In the genomic region with DNA sequence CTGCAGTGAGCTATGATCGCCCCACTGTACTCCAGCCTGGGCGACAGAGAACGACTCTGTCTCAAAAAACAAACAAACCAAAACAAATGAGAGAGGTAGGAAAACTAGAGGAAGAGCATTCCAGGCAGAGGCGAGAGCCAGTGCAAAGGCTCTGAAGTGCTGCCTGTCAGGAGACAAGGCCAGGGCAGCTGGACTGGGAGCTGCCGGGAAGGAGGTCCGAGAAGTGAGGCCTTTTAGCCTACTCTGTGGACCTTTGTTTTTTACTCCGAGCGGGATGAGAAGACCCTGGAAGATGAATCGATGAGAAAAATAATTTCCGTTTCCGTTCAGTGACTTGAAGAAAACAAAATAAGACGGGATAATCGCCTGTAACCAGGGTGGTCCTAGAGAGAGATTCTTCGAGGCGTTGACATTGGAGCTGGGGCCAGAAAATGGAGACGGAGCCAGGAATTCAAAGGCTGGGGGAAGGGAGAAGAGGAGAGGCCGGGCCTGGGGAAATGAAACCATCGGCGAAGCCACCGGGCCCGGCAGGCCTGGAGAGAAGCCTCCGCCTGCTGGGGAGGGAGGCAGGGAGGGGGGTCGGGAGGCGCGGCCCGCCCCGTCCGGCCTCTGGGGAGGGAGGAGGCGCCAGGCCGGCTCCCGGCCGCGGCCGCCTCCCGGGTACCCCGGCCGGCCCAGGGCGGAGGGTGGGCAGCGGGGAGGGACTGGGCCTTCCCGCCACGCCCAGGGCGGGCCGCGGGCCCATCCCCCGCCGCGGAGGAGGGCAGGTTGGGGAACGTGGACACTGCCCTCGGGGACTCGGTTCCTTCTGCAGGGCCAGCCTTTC, we compare ENCODE assay signal across 1 cellular context.
TF ChIP-seq lines count a peak whose summit lies in the region.

No MANE protein-coding gene starts in this region.

TF ChIP-seq in HEK293, 187 proteins besides CTCF, POLR2A, EP300 and RAD21 (continued from another document and continues in another):
- TF ChIP-seq, protein P1, sequence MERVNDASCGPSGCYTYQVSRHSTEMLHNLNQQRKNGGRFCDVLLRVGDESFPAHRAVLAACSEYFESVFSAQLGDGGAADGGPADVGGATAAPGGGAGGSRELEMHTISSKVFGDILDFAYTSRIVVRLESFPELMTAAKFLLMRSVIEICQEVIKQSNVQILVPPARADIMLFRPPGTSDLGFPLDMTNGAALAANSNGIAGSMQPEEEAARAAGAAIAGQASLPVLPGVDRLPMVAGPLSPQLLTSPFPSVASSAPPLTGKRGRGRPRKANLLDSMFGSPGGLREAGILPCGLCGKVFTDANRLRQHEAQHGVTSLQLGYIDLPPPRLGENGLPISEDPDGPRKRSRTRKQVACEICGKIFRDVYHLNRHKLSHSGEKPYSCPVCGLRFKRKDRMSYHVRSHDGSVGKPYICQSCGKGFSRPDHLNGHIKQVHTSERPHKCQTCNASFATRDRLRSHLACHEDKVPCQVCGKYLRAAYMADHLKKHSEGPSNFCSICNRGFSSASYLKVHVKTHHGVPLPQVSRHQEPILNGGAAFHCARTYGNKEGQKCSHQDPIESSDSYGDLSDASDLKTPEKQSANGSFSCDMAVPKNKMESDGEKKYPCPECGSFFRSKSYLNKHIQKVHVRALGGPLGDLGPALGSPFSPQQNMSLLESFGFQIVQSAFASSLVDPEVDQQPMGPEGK (tag by site-specific recombination; IDR thresholded peaks at IDR 0.05) = peak; percentile 80
- TF ChIP-seq ZNF473 (tag by site-specific recombination; IDR thresholded peaks at IDR 0.05) = no peak
- peak; percentile 47; the same call in 1 of the 2 replicates for TF ChIP-seq ZNF610 (tag by site-specific recombination; IDR thresholded peaks at IDR 0.05; ENCODE audit: borderline replicate concordance)
- TF ChIP-seq ZNF548 (tag by site-specific recombination; IDR thresholded peaks at IDR 0.05) = 0 out of 2 replicates have a peak, but pooled peaks have one; percentile 40
- no peak for TF ChIP-seq SCRT2 (tag by site-specific recombination; IDR thresholded peaks at IDR 0.05)
- peak; percentile 71 for TF ChIP-seq ZNF596 (tag by site-specific recombination; IDR thresholded peaks at IDR 0.05)
- TF ChIP-seq, protein P2, sequence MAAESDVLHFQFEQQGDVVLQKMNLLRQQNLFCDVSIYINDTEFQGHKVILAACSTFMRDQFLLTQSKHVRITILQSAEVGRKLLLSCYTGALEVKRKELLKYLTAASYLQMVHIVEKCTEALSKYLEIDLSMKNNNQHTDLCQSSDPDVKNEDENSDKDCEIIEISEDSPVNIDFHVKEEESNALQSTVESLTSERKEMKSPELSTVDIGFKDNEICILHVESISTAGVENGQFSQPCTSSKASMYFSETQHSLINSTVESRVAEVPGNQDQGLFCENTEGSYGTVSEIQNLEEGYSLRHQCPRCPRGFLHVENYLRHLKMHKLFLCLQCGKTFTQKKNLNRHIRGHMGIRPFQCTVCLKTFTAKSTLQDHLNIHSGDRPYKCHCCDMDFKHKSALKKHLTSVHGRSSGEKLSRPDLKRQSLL (tag by site-specific recombination; IDR thresholded peaks at IDR 0.05) = peak; percentile 51; the same call in 1 of the 2 replicates
- no peak for TF ChIP-seq ZNF146 (tag by site-specific recombination; IDR thresholded peaks at IDR 0.05)
- TF ChIP-seq, protein P3, sequence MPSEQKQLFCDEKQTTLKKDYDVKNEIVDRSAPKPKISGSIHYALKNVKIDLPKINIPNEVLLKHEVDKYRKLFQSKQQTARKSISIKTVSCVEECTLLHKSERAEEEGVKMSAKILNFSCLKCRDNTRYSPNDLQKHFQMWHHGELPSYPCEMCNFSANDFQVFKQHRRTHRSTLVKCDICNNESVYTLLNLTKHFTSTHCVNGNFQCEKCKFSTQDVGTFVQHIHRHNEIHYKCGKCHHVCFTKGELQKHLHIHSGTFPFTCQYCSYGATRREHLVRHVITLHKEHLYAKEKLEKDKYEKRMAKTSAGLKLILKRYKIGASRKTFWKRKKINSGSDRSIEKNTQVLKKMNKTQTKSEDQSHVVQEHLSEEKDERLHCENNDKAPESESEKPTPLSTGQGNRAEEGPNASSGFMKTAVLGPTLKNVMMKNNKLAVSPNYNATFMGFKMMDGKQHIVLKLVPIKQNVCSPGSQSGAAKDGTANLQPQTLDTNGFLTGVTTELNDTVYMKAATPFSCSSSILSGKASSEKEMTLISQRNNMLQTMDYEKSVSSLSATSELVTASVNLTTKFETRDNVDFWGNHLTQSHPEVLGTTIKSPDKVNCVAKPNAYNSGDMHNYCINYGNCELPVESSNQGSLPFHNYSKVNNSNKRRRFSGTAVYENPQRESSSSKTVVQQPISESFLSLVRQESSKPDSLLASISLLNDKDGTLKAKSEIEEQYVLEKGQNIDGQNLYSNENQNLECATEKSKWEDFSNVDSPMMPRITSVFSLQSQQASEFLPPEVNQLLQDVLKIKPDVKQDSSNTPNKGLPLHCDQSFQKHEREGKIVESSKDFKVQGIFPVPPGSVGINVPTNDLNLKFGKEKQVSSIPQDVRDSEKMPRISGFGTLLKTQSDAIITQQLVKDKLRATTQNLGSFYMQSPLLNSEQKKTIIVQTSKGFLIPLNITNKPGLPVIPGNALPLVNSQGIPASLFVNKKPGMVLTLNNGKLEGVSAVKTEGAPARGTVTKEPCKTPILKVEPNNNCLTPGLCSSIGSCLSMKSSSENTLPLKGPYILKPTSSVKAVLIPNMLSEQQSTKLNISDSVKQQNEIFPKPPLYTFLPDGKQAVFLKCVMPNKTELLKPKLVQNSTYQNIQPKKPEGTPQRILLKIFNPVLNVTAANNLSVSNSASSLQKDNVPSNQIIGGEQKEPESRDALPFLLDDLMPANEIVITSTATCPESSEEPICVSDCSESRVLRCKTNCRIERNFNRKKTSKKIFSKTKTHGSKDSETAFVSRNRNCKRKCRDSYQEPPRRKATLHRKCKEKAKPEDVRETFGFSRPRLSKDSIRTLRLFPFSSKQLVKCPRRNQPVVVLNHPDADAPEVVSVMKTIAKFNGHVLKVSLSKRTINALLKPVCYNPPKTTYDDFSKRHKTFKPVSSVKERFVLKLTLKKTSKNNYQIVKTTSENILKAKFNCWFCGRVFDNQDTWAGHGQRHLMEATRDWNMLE (tag by site-specific recombination; conservative IDR thresholded peaks at IDR 0.05; ENCODE audit: low read depth) = no peak; the same call in 1 of the 2 replicates
- no peak for TF ChIP-seq ZNF157 (tag by site-specific recombination; IDR thresholded peaks at IDR 0.05)
- no peak for TF ChIP-seq ZNF785 (tag by site-specific recombination; IDR thresholded peaks at IDR 0.05)
- TF ChIP-seq ZSCAN4 (tag by site-specific recombination; IDR thresholded peaks at IDR 0.05) = 0 out of 2 replicates have a peak, but pooled peaks have one; percentile 14
- TF ChIP-seq, protein P4, sequence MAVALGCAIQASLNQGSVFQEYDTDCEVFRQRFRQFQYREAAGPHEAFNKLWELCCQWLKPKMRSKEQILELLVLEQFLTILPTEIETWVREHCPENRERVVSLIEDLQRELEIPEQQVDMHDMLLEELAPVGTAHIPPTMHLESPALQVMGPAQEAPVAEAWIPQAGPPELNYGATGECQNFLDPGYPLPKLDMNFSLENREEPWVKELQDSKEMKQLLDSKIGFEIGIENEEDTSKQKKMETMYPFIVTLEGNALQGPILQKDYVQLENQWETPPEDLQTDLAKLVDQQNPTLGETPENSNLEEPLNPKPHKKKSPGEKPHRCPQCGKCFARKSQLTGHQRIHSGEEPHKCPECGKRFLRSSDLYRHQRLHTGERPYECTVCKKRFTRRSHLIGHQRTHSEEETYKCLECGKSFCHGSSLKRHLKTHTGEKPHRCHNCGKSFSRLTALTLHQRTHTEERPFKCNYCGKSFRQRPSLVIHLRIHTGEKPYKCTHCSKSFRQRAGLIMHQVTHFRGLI (tag by site-specific recombination; IDR thresholded peaks at IDR 0.05) = peak; percentile 48
- no peak for TF ChIP-seq ZNF776 (tag by site-specific recombination; IDR thresholded peaks at IDR 0.05; ENCODE audit: borderline replicate concordance)
- TF ChIP-seq SETDB1 (IDR thresholded peaks at IDR 0.05; ENCODE audit: insufficient read length, low read length) = no peak
- TF ChIP-seq ZNF394 (tag by site-specific recombination; IDR thresholded peaks at IDR 0.05; ENCODE audit: borderline replicate concordance) = peak; percentile 77
- no peak for TF ChIP-seq ZNF221 (tag by site-specific recombination; IDR thresholded peaks at IDR 0.05; ENCODE audit: borderline replicate concordance)
- no peak for TF ChIP-seq ZNF704 (tag by site-specific recombination; IDR thresholded peaks at IDR 0.05)
- TF ChIP-seq KLF16 (tag by site-specific recombination; IDR thresholded peaks at IDR 0.05) = peak; percentile 33; the same call in 1 of the 2 replicates
- no peak for TF ChIP-seq ZFP3 (tag by site-specific recombination; IDR thresholded peaks at IDR 0.05; ENCODE audit: low read depth)
- TF ChIP-seq, protein P5, sequence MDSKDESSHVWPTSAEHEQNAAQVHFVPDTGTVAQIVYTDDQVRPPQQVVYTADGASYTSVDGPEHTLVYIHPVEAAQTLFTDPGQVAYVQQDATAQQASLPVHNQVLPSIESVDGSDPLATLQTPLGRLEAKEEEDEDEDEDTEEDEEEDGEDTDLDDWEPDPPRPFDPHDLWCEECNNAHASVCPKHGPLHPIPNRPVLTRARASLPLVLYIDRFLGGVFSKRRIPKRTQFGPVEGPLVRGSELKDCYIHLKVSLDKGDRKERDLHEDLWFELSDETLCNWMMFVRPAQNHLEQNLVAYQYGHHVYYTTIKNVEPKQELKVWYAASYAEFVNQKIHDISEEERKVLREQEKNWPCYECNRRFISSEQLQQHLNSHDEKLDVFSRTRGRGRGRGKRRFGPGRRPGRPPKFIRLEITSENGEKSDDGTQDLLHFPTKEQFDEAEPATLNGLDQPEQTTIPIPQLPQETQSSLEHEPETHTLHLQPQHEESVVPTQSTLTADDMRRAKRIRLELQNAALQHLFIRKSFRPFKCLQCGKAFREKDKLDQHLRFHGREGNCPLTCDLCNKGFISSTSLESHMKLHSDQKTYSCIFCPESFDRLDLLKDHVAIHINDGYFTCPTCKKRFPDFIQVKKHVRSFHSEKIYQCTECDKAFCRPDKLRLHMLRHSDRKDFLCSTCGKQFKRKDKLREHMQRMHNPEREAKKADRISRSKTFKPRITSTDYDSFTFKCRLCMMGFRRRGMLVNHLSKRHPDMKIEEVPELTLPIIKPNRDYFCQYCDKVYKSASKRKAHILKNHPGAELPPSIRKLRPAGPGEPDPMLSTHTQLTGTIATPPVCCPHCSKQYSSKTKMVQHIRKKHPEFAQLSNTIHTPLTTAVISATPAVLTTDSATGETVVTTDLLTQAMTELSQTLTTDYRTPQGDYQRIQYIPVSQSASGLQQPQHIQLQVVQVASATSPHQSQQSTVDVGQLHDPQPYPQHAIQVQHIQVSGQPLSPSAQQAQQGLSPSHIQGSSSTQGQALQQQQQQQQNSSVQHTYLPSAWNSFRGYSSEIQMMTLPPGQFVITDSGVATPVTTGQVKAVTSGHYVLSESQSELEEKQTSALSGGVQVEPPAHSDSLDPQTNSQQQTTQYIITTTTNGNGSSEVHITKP (tag by site-specific recombination; IDR thresholded peaks at IDR 0.05) = peak; percentile 53
- TF ChIP-seq ZNF664 (tag by site-specific recombination; IDR thresholded peaks at IDR 0.05) = no peak; the same call in 1 of the 2 replicates
- TF ChIP-seq ZNF10 (tag by site-specific recombination; IDR thresholded peaks at IDR 0.05) = 0 out of 2 replicates have a peak, but pooled peaks have one; percentile 48
- peak; percentile 88 for TF ChIP-seq ZNF660 (tag by site-specific recombination; IDR thresholded peaks at IDR 0.05)
- TF ChIP-seq ZNF132 (tag by site-specific recombination; IDR thresholded peaks at IDR 0.05; ENCODE audit: borderline replicate concordance) = no peak
- no peak for TF ChIP-seq HOXD13 (CRISPR knock-in tag; IDR thresholded peaks at IDR 0.05; ENCODE audit: borderline replicate concordance)
- TF ChIP-seq, protein P6, sequence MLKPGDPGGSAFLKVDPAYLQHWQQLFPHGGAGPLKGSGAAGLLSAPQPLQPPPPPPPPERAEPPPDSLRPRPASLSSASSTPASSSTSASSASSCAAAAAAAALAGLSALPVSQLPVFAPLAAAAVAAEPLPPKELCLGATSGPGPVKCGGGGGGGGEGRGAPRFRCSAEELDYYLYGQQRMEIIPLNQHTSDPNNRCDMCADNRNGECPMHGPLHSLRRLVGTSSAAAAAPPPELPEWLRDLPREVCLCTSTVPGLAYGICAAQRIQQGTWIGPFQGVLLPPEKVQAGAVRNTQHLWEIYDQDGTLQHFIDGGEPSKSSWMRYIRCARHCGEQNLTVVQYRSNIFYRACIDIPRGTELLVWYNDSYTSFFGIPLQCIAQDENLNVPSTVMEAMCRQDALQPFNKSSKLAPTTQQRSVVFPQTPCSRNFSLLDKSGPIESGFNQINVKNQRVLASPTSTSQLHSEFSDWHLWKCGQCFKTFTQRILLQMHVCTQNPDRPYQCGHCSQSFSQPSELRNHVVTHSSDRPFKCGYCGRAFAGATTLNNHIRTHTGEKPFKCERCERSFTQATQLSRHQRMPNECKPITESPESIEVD (tag by site-specific recombination; IDR thresholded peaks at IDR 0.05) = no peak
- TF ChIP-seq BCL11A (tag by site-specific recombination; IDR thresholded peaks at IDR 0.05; ENCODE audit: low read depth) = peak; percentile 46; the same call in 1 of the 2 replicates
- peak; percentile 93 for TF ChIP-seq ZBTB20 (tag by site-specific recombination; IDR thresholded peaks at IDR 0.05)
- no peak for TF ChIP-seq FEZF1 (tag by site-specific recombination; IDR thresholded peaks at IDR 0.05)
- TF ChIP-seq ZNF24 (tag by site-specific recombination; IDR thresholded peaks at IDR 0.05) = 0 out of 2 replicates have a peak, but pooled peaks have one; percentile 42
- no peak for TF ChIP-seq ZNF747 (tag by site-specific recombination; IDR thresholded peaks at IDR 0.05)
- no peak for TF ChIP-seq ZSCAN16 (tag by site-specific recombination; IDR thresholded peaks at IDR 0.05)
- TF ChIP-seq, protein P7, sequence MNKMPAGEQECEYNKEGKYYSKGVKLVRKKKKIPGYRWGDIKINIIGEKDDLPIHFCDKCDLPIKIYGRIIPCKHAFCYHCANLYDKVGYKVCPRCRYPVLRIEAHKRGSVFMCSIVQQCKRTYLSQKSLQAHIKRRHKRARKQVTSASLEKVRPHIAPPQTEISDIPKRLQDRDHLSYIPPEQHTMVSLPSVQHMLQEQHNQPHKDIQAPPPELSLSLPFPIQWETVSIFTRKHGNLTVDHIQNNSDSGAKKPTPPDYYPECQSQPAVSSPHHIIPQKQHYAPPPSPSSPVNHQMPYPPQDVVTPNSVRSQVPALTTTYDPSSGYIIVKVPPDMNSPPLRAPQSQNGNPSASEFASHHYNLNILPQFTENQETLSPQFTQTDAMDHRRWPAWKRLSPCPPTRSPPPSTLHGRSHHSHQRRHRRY (tag by site-specific recombination; IDR thresholded peaks at IDR 0.05) = no peak
